Comparison of ENCODE assay signal across 8 cellular contexts in the genomic region with DNA sequence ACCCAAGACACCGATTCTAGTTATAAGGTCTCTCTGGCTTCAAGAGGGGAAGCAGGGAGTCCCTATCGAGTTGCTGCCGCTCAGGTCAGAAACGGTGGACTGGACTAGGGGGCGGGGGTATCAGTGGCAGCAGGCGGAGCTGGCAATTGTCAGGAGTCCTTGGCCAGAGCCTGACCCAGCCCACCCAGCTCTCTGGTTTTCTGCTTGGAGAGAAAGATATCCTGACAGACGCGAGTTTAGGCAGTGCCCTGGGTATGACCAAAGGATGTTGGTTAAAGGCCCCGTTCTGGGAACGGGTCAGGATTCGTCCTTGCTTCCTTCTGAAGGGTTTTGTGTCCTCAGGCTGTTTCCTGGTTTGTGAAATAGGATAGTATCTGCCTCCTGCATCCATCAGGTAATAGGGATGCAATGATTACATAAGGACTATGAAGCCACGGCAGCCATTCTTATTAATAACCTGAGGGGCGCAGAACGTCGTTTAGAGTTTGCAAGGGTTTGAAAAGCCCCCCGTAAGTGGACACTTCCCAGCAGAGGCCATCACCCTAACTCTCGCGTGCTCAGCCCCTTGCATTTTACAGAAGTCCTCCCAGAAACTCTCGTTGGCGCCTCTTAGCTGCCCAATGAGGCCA. TPM values are rescaled to one million over a fixed set of nuclear protein-coding genes. Genes with fewer than 3 reads are reported as not detected.
DNase-seq lines count a peak whose midpoint lies in the region; ATAC-seq lines count a peak whose summit lies in the region.

No MANE protein-coding gene starts in this region.

- peak overlapping the region; percentile 90 to 92 for H3K4me3 ChIP-seq in stomach smooth muscle (ENCODE audit: low read length in 2 of 2)

- no peaks in the 10 kb centered on the region for H3K27me3 ChIP-seq in stomach smooth muscle (ENCODE audit: control insufficient read depth in 1 of 2, insufficient read depth in 2 of 2, low read length in 2 of 2)

- ATAC-seq in Right ventricle myocardium inferior: peak; percentile 17
- peak; percentile 20 for ATAC-seq in HG03342 (IDR thresholded peaks at IDR 0.05; ENCODE audit: unreplicated experiment)
- no peak for ATAC-seq in left lobe of liver

- intact Hi-C loops in Right ventricle myocardium inferior (cut with DNase I) (loop anchor here (5.0 kb wide), 3 partner anchors 91 to 261 kb away; a partner anchor contains a TSS), cardiac septum (cut with DNase I) (loop anchor here (1.0 to 5.0 kb wide), 4 partner anchors 71 to 659 kb away; a partner anchor contains a TSS)

- DNase-seq in Right ventricle myocardium inferior (ENCODE audit: missing footprints): no peak
- no peak for DNase-seq in cardiac septum (ENCODE audit: low spot score)
- peak; percentile 59 for DNase-seq in RPMI7951 (ENCODE audit: low read depth)
- DNase-seq in caudate nucleus (lab: John Stamatoyannopoulos, UW): peak in 38 of 61 donors; percentile 1 to 69 (median 34)
- DNase-seq in left lobe of liver (ENCODE audit: low spot score): peak; percentile 58
- DNase-seq in NCI-H1436 treated with DMSO at 0.1 percent for 48 hours (lab: John Stamatoyannopoulos, UW): no peak

- peak overlapping the region; percentile 95 for H3K9ac ChIP-seq in stomach smooth muscle (ENCODE audit: low read length in 2 of 2)

- H3K27ac ChIP-seq in caudate nucleus (ENCODE audit: low read depth, low read length): peak overlapping the region; percentile 98
- peak overlapping the region; percentile 97 for H3K27ac ChIP-seq in stomach smooth muscle (ENCODE audit: low read length)

- peaks cover 49% of the 10 kb centered on the region for H3K4me1 ChIP-seq in stomach smooth muscle (ENCODE audit: control insufficient read depth, insufficient read depth, low read length)

- H3K36me3 ChIP-seq in stomach smooth muscle (ENCODE audit: control insufficient read depth in 2 of 2, insufficient read depth in 2 of 2, low read length in 2 of 2): peaks cover 0 to 1% of the 10 kb centered on the region in 2 donors

- no peaks in the 10 kb centered on the region for H3K9me3 ChIP-seq in stomach smooth muscle (ENCODE audit: control insufficient read depth in 2 of 2, low read length in 2 of 2)

RNA-seq across cellular contexts. Expression of a gene that starts 0.7 kb away (rescaled TPM):
- total RNA-seq in Right ventricle myocardium inferior (10.9 TPM), cardiac septum (11.8 TPM), left lobe of liver (18.1 TPM)
- total RNA-seq in RPMI7951 (2014; rRNA removed; shearing (Covaris generic)): 6.1 and 7.8 TPM in 2 replicates

RNA-seq across cellular contexts. Expression of a gene that starts 3.2 kb away (rescaled TPM):
- total RNA-seq in Right ventricle myocardium inferior (11.2 TPM), cardiac septum (16.1 TPM), left lobe of liver (19.5 TPM)
- total RNA-seq in RPMI7951 (2014; rRNA removed; shearing (Covaris generic)): 8.4 TPM in 2 replicates

Comparison
In these comparisons a context has a peak if more than half of its experiments do, and no peak if none do; other contexts are left out.
1. DNase-seq: peak in RPMI7951 (single experiment), caudate nucleus (38 of 61) and left lobe of liver (single experiment); none in Right ventricle myocardium inferior (single experiment), cardiac septum (single experiment) and NCI-H1436 treated with DMSO at 0.1 percent for 48 hours (single experiment).